In the genomic region with DNA sequence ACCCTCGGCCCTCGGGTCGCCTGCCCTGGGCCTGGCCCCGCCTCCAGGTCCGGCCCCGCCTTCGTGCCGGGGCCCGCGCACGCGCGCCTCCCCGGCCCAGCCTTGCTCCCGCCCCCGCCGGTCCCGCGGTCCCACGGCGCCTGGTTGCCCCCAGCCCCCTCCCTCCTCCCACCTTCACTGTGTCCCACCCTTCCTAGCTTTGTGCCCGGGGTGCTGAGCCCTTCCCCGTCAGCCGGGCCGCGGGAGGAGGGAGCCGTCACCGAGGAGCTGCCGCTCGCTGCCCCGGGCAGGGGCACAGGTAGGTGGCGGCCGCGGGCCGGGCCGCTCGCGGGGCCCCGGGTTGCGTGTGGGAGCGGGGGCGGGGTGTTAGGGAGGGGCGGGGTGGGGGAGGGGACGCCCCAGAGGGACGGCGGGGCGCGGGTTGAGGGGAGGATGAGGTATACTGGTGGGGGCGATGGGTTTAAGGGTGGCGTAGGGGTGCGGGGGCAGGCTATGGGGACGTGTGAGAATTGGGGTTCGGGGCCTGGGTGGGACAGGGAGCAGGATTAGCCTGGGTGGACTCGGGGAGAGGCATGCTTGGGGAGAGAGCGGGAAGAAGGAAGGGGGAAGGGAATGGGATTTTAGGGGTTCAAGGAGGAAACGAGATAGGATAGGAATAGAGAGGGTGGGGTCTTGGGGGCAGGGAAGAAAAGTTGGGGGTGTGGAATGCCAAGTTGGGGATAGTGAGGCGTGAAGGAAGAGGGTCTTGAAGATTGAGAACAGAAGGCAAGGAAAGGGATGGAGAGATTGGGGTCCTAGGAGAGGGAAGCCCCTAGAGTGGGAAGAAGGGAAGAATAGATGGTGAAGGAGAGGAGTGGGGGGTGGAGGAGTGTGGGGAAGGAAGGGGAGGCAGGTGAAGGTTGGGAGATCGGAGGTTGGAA, we compare ENCODE assay signal across 1 cellular context.
A peak's percentile ranks its signal among the peaks of the same experiment; 100 is the strongest.
TF ChIP-seq lines count a peak whose summit lies in the region.

A gene with protein sequence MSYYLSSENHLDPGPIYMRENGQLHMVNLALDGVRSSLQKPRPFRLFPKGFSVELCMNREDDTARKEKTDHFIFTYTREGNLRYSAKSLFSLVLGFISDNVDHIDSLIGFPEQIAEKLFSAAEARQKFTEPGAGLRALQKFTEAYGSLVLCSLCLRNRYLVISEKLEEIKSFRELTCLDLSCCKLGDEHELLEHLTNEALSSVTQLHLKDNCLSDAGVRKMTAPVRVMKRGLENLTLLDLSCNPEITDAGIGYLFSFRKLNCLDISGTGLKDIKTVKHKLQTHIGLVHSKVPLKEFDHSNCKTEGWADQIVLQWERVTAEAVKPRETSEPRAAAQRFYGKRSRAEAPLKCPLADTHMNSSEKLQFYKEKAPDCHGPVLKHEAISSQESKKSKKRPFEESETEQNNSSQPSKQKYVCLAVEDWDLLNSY (plus strand): TSS at position 99 of the 920 bp plus-strand sequence. CDS start 5,650 bp downstream, outside the sequence.

TF ChIP-seq in HepG2, 621 proteins besides CTCF, POLR2A, EP300 and RAD21 (continues in another document):
- TF ChIP-seq, protein P1, sequence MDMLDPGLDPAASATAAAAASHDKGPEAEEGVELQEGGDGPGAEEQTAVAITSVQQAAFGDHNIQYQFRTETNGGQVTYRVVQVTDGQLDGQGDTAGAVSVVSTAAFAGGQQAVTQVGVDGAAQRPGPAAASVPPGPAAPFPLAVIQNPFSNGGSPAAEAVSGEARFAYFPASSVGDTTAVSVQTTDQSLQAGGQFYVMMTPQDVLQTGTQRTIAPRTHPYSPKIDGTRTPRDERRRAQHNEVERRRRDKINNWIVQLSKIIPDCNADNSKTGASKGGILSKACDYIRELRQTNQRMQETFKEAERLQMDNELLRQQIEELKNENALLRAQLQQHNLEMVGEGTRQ (IDR thresholded peaks at IDR 0.05; ENCODE audit: low read depth, low read length) = no peak
- TF ChIP-seq, protein P1 (CRISPR knock-in tag; IDR thresholded peaks at IDR 0.05; ENCODE audit: borderline replicate concordance) = no peak
- TF ChIP-seq, protein P2, sequence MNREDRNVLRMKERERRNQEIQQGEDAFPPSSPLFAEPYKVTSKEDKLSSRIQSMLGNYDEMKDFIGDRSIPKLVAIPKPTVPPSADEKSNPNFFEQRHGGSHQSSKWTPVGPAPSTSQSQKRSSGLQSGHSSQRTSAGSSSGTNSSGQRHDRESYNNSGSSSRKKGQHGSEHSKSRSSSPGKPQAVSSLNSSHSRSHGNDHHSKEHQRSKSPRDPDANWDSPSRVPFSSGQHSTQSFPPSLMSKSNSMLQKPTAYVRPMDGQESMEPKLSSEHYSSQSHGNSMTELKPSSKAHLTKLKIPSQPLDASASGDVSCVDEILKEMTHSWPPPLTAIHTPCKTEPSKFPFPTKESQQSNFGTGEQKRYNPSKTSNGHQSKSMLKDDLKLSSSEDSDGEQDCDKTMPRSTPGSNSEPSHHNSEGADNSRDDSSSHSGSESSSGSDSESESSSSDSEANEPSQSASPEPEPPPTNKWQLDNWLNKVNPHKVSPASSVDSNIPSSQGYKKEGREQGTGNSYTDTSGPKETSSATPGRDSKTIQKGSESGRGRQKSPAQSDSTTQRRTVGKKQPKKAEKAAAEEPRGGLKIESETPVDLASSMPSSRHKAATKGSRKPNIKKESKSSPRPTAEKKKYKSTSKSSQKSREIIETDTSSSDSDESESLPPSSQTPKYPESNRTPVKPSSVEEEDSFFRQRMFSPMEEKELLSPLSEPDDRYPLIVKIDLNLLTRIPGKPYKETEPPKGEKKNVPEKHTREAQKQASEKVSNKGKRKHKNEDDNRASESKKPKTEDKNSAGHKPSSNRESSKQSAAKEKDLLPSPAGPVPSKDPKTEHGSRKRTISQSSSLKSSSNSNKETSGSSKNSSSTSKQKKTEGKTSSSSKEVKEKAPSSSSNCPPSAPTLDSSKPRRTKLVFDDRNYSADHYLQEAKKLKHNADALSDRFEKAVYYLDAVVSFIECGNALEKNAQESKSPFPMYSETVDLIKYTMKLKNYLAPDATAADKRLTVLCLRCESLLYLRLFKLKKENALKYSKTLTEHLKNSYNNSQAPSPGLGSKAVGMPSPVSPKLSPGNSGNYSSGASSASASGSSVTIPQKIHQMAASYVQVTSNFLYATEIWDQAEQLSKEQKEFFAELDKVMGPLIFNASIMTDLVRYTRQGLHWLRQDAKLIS (CRISPR knock-in tag; IDR thresholded peaks at IDR 0.05) = no peak
- TF ChIP-seq, protein P3, sequence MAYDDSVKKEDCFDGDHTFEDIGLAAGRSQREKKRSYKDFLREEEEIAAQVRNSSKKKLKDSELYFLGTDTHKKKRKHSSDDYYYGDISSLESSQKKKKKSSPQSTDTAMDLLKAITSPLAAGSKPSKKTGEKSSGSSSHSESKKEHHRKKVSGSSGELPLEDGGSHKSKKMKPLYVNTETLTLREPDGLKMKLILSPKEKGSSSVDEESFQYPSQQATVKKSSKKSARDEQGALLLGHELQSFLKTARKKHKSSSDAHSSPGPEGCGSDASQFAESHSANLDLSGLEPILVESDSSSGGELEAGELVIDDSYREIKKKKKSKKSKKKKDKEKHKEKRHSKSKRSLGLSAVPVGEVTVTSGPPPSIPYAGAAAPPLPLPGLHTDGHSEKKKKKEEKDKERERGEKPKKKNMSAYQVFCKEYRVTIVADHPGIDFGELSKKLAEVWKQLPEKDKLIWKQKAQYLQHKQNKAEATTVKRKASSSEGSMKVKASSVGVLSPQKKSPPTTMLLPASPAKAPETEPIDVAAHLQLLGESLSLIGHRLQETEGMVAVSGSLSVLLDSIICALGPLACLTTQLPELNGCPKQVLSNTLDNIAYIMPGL (CRISPR knock-in tag; IDR thresholded peaks at IDR 0.05; ENCODE audit: borderline replicate concordance in 1 of 2, low read depth in 1 of 2) = 0 out of 4 replicates have a peak, but pooled peaks of 1 of the 2 experiments have one; percentile 56
- no peak for TF ChIP-seq TBL1XR1 (IDR thresholded peaks at IDR 0.05; ENCODE audit: borderline replicate concordance, low read length, partially characterized antibody)
- TF ChIP-seq ZNF432 (CRISPR knock-in tag; IDR thresholded peaks at IDR 0.05; ENCODE audit: borderline replicate concordance) = no peak
- TF ChIP-seq MYC (CRISPR knock-in tag; IDR thresholded peaks at IDR 0.05; ENCODE audit: borderline replicate concordance) = no peak
- TF ChIP-seq, protein P4, sequence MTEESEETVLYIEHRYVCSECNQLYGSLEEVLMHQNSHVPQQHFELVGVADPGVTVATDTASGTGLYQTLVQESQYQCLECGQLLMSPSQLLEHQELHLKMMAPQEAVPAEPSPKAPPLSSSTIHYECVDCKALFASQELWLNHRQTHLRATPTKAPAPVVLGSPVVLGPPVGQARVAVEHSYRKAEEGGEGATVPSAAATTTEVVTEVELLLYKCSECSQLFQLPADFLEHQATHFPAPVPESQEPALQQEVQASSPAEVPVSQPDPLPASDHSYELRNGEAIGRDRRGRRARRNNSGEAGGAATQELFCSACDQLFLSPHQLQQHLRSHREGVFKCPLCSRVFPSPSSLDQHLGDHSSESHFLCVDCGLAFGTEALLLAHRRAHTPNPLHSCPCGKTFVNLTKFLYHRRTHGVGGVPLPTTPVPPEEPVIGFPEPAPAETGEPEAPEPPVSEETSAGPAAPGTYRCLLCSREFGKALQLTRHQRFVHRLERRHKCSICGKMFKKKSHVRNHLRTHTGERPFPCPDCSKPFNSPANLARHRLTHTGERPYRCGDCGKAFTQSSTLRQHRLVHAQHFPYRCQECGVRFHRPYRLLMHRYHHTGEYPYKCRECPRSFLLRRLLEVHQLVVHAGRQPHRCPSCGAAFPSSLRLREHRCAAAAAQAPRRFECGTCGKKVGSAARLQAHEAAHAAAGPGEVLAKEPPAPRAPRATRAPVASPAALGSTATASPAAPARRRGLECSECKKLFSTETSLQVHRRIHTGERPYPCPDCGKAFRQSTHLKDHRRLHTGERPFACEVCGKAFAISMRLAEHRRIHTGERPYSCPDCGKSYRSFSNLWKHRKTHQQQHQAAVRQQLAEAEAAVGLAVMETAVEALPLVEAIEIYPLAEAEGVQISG (CRISPR knock-in tag; IDR thresholded peaks at IDR 0.05) = no peak
- TF ChIP-seq CC2D1A (CRISPR knock-in tag; IDR thresholded peaks at IDR 0.05) = no peak
- no peak for TF ChIP-seq ZNF451 (CRISPR knock-in tag; IDR thresholded peaks at IDR 0.05)
- TF ChIP-seq ZC3H13 (CRISPR knock-in tag; IDR thresholded peaks at IDR 0.05) = no peak
- TF ChIP-seq KLF9 (CRISPR knock-in tag; IDR thresholded peaks at IDR 0.05; ENCODE audit: low read depth) = no peak
- TF ChIP-seq, protein P5, sequence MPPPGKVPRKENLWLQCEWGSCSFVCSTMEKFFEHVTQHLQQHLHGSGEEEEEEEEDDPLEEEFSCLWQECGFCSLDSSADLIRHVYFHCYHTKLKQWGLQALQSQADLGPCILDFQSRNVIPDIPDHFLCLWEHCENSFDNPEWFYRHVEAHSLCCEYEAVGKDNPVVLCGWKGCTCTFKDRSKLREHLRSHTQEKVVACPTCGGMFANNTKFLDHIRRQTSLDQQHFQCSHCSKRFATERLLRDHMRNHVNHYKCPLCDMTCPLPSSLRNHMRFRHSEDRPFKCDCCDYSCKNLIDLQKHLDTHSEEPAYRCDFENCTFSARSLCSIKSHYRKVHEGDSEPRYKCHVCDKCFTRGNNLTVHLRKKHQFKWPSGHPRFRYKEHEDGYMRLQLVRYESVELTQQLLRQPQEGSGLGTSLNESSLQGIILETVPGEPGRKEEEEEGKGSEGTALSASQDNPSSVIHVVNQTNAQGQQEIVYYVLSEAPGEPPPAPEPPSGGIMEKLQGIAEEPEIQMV (CRISPR knock-in tag; IDR thresholded peaks at IDR 0.05; ENCODE audit: low read depth) = no peak
- no peak for TF ChIP-seq SIN3B (IDR thresholded peaks at IDR 0.05; ENCODE audit: low read length)
- TF ChIP-seq, protein P6, sequence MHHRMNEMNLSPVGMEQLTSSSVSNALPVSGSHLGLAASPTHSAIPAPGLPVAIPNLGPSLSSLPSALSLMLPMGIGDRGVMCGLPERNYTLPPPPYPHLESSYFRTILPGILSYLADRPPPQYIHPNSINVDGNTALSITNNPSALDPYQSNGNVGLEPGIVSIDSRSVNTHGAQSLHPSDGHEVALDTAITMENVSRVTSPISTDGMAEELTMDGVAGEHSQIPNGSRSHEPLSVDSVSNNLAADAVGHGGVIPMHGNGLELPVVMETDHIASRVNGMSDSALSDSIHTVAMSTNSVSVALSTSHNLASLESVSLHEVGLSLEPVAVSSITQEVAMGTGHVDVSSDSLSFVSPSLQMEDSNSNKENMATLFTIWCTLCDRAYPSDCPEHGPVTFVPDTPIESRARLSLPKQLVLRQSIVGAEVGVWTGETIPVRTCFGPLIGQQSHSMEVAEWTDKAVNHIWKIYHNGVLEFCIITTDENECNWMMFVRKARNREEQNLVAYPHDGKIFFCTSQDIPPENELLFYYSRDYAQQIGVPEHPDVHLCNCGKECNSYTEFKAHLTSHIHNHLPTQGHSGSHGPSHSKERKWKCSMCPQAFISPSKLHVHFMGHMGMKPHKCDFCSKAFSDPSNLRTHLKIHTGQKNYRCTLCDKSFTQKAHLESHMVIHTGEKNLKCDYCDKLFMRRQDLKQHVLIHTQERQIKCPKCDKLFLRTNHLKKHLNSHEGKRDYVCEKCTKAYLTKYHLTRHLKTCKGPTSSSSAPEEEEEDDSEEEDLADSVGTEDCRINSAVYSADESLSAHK (CRISPR knock-in tag; IDR thresholded peaks at IDR 0.05; ENCODE audit: borderline replicate concordance) = no peak
- TF ChIP-seq, protein P7, sequence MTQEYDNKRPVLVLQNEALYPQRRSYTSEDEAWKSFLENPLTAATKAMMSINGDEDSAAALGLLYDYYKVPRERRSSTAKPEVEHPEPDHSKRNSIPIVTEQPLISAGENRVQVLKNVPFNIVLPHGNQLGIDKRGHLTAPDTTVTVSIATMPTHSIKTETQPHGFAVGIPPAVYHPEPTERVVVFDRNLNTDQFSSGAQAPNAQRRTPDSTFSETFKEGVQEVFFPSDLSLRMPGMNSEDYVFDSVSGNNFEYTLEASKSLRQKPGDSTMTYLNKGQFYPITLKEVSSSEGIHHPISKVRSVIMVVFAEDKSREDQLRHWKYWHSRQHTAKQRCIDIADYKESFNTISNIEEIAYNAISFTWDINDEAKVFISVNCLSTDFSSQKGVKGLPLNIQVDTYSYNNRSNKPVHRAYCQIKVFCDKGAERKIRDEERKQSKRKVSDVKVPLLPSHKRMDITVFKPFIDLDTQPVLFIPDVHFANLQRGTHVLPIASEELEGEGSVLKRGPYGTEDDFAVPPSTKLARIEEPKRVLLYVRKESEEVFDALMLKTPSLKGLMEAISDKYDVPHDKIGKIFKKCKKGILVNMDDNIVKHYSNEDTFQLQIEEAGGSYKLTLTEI (CRISPR knock-in tag; conservative IDR thresholded peaks at IDR 0.05) = no peak
- TF ChIP-seq HDAC1 (CRISPR knock-in tag; IDR thresholded peaks at IDR 0.05) = 0 out of 2 replicates have a peak, but pooled peaks have one; percentile 27
- TF ChIP-seq, protein P8, sequence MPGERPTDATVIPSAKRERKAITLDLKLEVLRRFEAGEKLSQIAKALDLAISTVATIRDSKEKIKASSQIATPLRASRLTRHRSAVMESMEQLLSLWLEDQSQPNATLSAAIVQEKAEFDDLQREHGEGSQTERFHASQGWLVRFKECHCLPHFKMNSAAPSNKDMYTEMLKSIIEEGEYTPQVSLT (CRISPR knock-in tag; IDR thresholded peaks at IDR 0.05; ENCODE audit: borderline replicate concordance, low read depth) = no peak
- no peak for TF ChIP-seq MXD4 (CRISPR knock-in tag; IDR thresholded peaks at IDR 0.05)
- TF ChIP-seq NFYC (CRISPR knock-in tag; IDR thresholded peaks at IDR 0.05) = no peak
- TF ChIP-seq, protein P9, sequence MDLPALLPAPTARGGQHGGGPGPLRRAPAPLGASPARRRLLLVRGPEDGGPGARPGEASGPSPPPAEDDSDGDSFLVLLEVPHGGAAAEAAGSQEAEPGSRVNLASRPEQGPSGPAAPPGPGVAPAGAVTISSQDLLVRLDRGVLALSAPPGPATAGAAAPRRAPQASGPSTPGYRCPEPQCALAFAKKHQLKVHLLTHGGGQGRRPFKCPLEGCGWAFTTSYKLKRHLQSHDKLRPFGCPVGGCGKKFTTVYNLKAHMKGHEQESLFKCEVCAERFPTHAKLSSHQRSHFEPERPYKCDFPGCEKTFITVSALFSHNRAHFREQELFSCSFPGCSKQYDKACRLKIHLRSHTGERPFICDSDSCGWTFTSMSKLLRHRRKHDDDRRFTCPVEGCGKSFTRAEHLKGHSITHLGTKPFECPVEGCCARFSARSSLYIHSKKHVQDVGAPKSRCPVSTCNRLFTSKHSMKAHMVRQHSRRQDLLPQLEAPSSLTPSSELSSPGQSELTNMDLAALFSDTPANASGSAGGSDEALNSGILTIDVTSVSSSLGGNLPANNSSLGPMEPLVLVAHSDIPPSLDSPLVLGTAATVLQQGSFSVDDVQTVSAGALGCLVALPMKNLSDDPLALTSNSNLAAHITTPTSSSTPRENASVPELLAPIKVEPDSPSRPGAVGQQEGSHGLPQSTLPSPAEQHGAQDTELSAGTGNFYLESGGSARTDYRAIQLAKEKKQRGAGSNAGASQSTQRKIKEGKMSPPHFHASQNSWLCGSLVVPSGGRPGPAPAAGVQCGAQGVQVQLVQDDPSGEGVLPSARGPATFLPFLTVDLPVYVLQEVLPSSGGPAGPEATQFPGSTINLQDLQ (CRISPR knock-in tag; IDR thresholded peaks at IDR 0.05) = no peak
- TF ChIP-seq ZNF776 (CRISPR knock-in tag; IDR thresholded peaks at IDR 0.05) = no peak
- TF ChIP-seq ZNF557 (CRISPR knock-in tag; IDR thresholded peaks at IDR 0.05) = no peak
- TF ChIP-seq, protein P10, sequence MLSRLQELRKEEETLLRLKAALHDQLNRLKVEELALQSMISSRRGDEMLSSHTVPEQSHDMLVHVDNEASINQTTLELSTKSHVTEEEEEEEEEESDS (CRISPR knock-in tag; IDR thresholded peaks at IDR 0.05; ENCODE audit: borderline replicate concordance) = no peak
- no peak for TF ChIP-seq YEATS4 (CRISPR knock-in tag; IDR thresholded peaks at IDR 0.05; ENCODE audit: borderline replicate concordance)
- TF ChIP-seq ZNF17 (CRISPR knock-in tag; IDR thresholded peaks at IDR 0.05) = no peak
- peak; percentile 64; the same call in 1 of the 2 replicates for TF ChIP-seq ZMYM4 (CRISPR knock-in tag; IDR thresholded peaks at IDR 0.05)
- no peak for TF ChIP-seq ARNTL (CRISPR knock-in tag; IDR thresholded peaks at IDR 0.05)
